In genomic region chr16:71684280-71684679, GRCh38 we compare ENCODE assay signal across 12 cellular contexts. TPM values are rescaled to one million over a fixed set of nuclear protein-coding genes. Genes with fewer than 3 reads are reported as not detected.
"Had no signal": no experiment of that assay in that cellular context is flagged by ENCODE, and none has a peak within 500 bp of the region (broad histone marks: within the 10 kb centered on the region; RNA-seq: fewer than 3 reads in every experiment).

No MANE protein-coding gene starts in this region.

RNA-seq across cellular contexts. Expression of gene MARVELD3, which starts 58.3 kb away (rescaled TPM):
- total RNA-seq: activated B cell treated with CpG ODN at 0.5 μM for 24 hours; activated CD4-positive, alpha-beta memory T cell treated with anti-CD3 and anti-CD28 coated beads for 36 hours; activated CD4-positive, alpha-beta T cell treated with anti-CD3 and anti-CD28 coated beads for 36 hours; activated CD4-positive, alpha-beta T cell treated with anti-CD3 and anti-CD28 coated beads, Interleukin-2, amount 10 ng/mL, durations not matched to agents 24 days and 14 days; activated CD4-positive, alpha-beta T cell treated with anti-CD3 and anti-CD28 coated beads, Interleukin-2, amount 10 ng/mL, durations not matched to agents 7 days and 5 days; activated CD8-positive, alpha-beta memory T cell treated with anti-CD3 and anti-CD28 coated beads for 36 hours; activated CD8-positive, alpha-beta memory T cell treated with anti-CD3 and anti-CD28 coated beads, Interleukin-2, amount 10 ng/mL, durations not matched to agents 7 days and 5 days; activated CD8-positive, alpha-beta T cell treated with anti-CD3 and anti-CD28 coated beads for 36 hours; activated CD8-positive, alpha-beta T cell treated with anti-CD3 and anti-CD28 coated beads, Interleukin-2, amount 10 ng/mL, durations not matched to agents 7 days and 5 days; T-helper 1 cell treated with Interleukin-12 subunit alpha and Interleukin-12 subunit beta and Interleukin-4 antibody, amounts not matched to agents 30 ng/mL and 1 ng/mL, for 36 hours; T-helper 17 cell; T-helper 2 cell treated with Interferon-gamma antibody and Interleukin-4, amounts not matched to agents 100 ng/mL and 5 ng/mL, for 36 hours had no signal
